42 cellular contexts compared by ENCODE assay signal in the genomic region with DNA sequence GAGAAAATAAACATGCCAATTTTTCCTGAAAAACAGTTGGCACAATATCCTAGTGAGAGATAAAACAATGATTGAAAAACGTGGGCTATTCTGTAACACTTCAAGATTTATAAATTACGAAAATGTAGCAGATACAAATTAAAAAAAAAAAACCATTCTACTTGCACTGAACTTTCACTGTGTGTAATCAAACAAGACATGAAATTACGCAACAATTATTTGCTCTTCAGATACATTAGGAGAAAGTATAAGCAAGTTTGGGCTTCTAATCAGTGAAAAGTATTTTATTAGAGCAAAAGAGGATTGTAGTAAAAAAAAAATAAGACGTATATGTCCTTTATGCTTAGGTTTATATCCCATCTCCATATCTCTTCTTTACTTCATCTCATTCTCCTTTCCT.
"Had no signal": no experiment of that assay in that cellular context is flagged by ENCODE, and none has a peak within 500 bp of the region (broad histone marks: within the 10 kb centered on the region; RNA-seq: fewer than 3 reads in every experiment).

No MANE protein-coding gene starts in this region.

- H3K27ac Mint-ChIP-seq: activated CD4-positive, alpha-beta memory T cell treated with anti-CD3 and anti-CD28 coated beads for 36 hours; activated CD4-positive, alpha-beta T cell treated with anti-CD3 and anti-CD28 coated beads for 36 hours; activated CD8-positive, alpha-beta T cell treated with anti-CD3 and anti-CD28 coated beads for 36 hours; activated naive CD4-positive, alpha-beta T cell treated with anti-CD3 and anti-CD28 coated beads for 36 hours; activated naive CD4-positive, alpha-beta T cell treated with anti-CD3 and anti-CD28 coated beads, Interleukin-2, amount 50 U/mL, for 72 hours; activated naive CD8-positive, alpha-beta T cell treated with anti-CD3 and anti-CD28 coated beads for 36 hours; activated T-cell treated with anti-CD3 and anti-CD28 coated beads, Interleukin-2, amount 50 U/mL, for 72 hours; activated T-helper 1 cell treated with anti-CD3 and anti-CD28 coated beads, Interleukin-12 subunit alpha, Interleukin-12 subunit beta, Interleukin-2, Interleukin-4 antibody, amounts not matched to agents 30 ng/mL and 10 ng/mL and 1 ng/mL, durations not matched to agents 14 hours and 24 hours and 36 hours; activated T-helper 17 cell treated with anti-CD3 and anti-CD28 coated beads, Interleukin-2, amount 50 U/mL, for 72 hours; T-helper 1 cell treated with Interleukin-12 subunit alpha and Interleukin-12 subunit beta and Interleukin-4 antibody, amounts not matched to agents 30 μg/mL and 1 μg/mL, for 36 hours; T-helper 2 cell treated with Interferon-gamma antibody and Interleukin-4, amounts not matched to agents 5 μg/mL and 100 μg/mL, for 36 hours; WTC11 had no signal

- H3K4me1 ChIP-seq: adrenal gland, body of pancreas, breast epithelium, colonic mucosa had no signal

- H3K9me3 ChIP-seq: adrenal gland, body of pancreas, breast epithelium, colonic mucosa had no signal

- H3K27me3 Mint-ChIP-seq: activated CD4-positive, alpha-beta memory T cell treated with anti-CD3 and anti-CD28 coated beads for 36 hours; activated CD4-positive, alpha-beta T cell treated with anti-CD3 and anti-CD28 coated beads for 36 hours; activated CD8-positive, alpha-beta T cell treated with anti-CD3 and anti-CD28 coated beads for 36 hours; activated naive CD8-positive, alpha-beta T cell treated with anti-CD3 and anti-CD28 coated beads for 36 hours; activated T-helper 17 cell treated with anti-CD3 and anti-CD28 coated beads, Interleukin-2, amount 50 U/mL, for 72 hours; central memory CD8-positive, alpha-beta T cell had no signal

- FAIRE-seq: astrocyte, TTC549 had no signal

- H3K27ac ChIP-seq: adrenal gland, body of pancreas, brain microvascular endothelial cell, breast epithelium, cardiac muscle cell, colonic mucosa, WERI-Rb-1 had no signal

- H3K4me1 Mint-ChIP-seq: activated CD4-positive, alpha-beta T cell treated with anti-CD3 and anti-CD28 coated beads for 36 hours; activated naive CD8-positive, alpha-beta T cell treated with anti-CD3 and anti-CD28 coated beads for 36 hours; activated T-helper 17 cell treated with anti-CD3 and anti-CD28 coated beads, Interleukin-2, amount 50 U/mL, for 72 hours; central memory CD8-positive, alpha-beta T cell; WTC11 had no signal

- ATAC-seq: activated CD4-positive, alpha-beta T cell treated with anti-CD3 and anti-CD28 coated beads for 36 hours; activated CD4-positive, CD25-positive, alpha-beta regulatory T cell treated with anti-CD3 and anti-CD28 coated beads, Interleukin-2, amount 50 U/mL, for 24 hours; activated CD8-positive, alpha-beta T cell treated with anti-CD3 and anti-CD28 coated beads for 36 hours; activated naive CD4-positive, alpha-beta T cell treated with anti-CD3 and anti-CD28 coated beads, Interleukin-2, amount 50 U/mL, for 72 hours; activated T-cell treated with anti-CD3 and anti-CD28 coated beads, Interleukin-2, amount 50 U/mL, for 4 hours; activated T-cell treated with anti-CD3 and anti-CD28 coated beads, Interleukin-2, amount 50 U/mL, for 72 hours; activated T-helper 17 cell treated with anti-CD3 and anti-CD28 coated beads, Interleukin-2, amount 50 U/mL, for 72 hours; body of pancreas; WTC11 had no signal

- H3K36me3 ChIP-seq: adrenal gland, brain microvascular endothelial cell, breast epithelium, cardiac muscle cell, colonic mucosa, WERI-Rb-1 had no signal

- H3K4me3 Mint-ChIP-seq: activated CD4-positive, alpha-beta memory T cell treated with anti-CD3 and anti-CD28 coated beads for 36 hours; activated CD4-positive, alpha-beta T cell treated with anti-CD3 and anti-CD28 coated beads for 36 hours; activated CD8-positive, alpha-beta T cell treated with anti-CD3 and anti-CD28 coated beads for 36 hours; activated naive CD4-positive, alpha-beta T cell treated with anti-CD3 and anti-CD28 coated beads for 36 hours; activated naive CD8-positive, alpha-beta T cell treated with anti-CD3 and anti-CD28 coated beads for 36 hours; activated T-cell treated with anti-CD3 and anti-CD28 coated beads, Interleukin-2, amount 50 U/mL, for 4 hours; activated T-cell treated with anti-CD3 and anti-CD28 coated beads, Interleukin-2, amount 50 U/mL, for 72 hours; activated T-helper 1 cell treated with anti-CD3 and anti-CD28 coated beads, Interleukin-12 subunit alpha, Interleukin-12 subunit beta, Interleukin-2, Interleukin-4 antibody, amounts not matched to agents 30 ng/mL and 10 ng/mL and 1 ng/mL, durations not matched to agents 14 hours and 24 hours and 36 hours; activated T-helper 17 cell treated with anti-CD3 and anti-CD28 coated beads, Interleukin-2, amount 50 U/mL, for 72 hours; central memory CD8-positive, alpha-beta T cell; T-helper 1 cell treated with Interleukin-12 subunit alpha and Interleukin-12 subunit beta and Interleukin-4 antibody, amounts not matched to agents 30 μg/mL and 1 μg/mL, for 36 hours; T-helper 2 cell treated with Interferon-gamma antibody and Interleukin-4, amounts not matched to agents 5 μg/mL and 100 μg/mL, for 36 hours; WTC11 had no signal

- H3K36me3 Mint-ChIP-seq: activated CD4-positive, alpha-beta memory T cell treated with anti-CD3 and anti-CD28 coated beads for 36 hours; activated naive CD4-positive, alpha-beta T cell treated with anti-CD3 and anti-CD28 coated beads, Interleukin-2, amount 50 U/mL, for 72 hours; activated naive CD8-positive, alpha-beta T cell treated with anti-CD3 and anti-CD28 coated beads for 36 hours; WTC11 had no signal

- DNase-seq: activated CD4-positive, alpha-beta memory T cell treated with anti-CD3 and anti-CD28 coated beads for 36 hours; activated CD4-positive, alpha-beta T cell treated with anti-CD3 and anti-CD28 coated beads for 1 hour; activated CD4-positive, alpha-beta T cell treated with anti-CD3 and anti-CD28 coated beads for 36 hours; activated CD4-positive, alpha-beta T cell treated with anti-CD3 and anti-CD28 coated beads for 48 hours; activated CD4-positive, alpha-beta T cell treated with anti-CD3 and anti-CD28 coated beads, Interleukin-2, amount 50 U/mL, for 1 hour; activated CD4-positive, alpha-beta T cell treated with anti-CD3 and anti-CD28 coated beads, Interleukin-2, amount 50 U/mL, for 4 hours; activated CD4-positive, CD25-positive, alpha-beta regulatory T cell; activated CD8-positive, alpha-beta memory T cell treated with anti-CD3 and anti-CD28 coated beads, Interleukin-2, amount 50 U/mL, for 4 hours; activated CD8-positive, alpha-beta T cell treated with anti-CD3 and anti-CD28 coated beads for 36 hours; activated effector memory CD4-positive, alpha-beta T cell treated with anti-CD3 and anti-CD28 coated beads, Interleukin-2, amount 50 U/mL, for 16 hours; activated gamma-delta T cell treated with Interleukin-2 at 50 U/mL for 16 hours; activated naive CD4-positive, alpha-beta T cell; activated naive CD4-positive, alpha-beta T cell treated with anti-CD3 and anti-CD28 coated beads for 36 hours; activated naive CD4-positive, alpha-beta T cell treated with anti-CD3 and anti-CD28 coated beads, Interleukin-2, amount 50 U/mL, for 16 hours; activated naive CD8-positive, alpha-beta T cell treated with anti-CD3 and anti-CD28 coated beads for 36 hours; activated T-cell treated with anti-CD3 and anti-CD28 coated beads for 4 hours; activated T-cell treated with anti-CD3 and anti-CD28 coated beads, Interleukin-2, amount 50 U/mL, for 1 hour; activated T-cell treated with anti-CD3 and anti-CD28 coated beads, Interleukin-2, amount 50 U/mL, for 4 hours; activated T-cell treated with anti-CD3 and anti-CD28 coated beads, Interleukin-2, amount 50 U/mL, for 72 hours; adrenal gland; amniotic stem cell; aorta; body of pancreas; brain microvascular endothelial cell; caudate nucleus; cerebellar nuclear complex; colonic mucosa; T-helper 2 cell; T-helper 9 cell; WERI-Rb-1 had no signal

- H3K27me3 ChIP-seq: adrenal gland, body of pancreas, brain microvascular endothelial cell, breast epithelium, cardiac muscle cell, colonic mucosa had no signal

- H3K9me3 Mint-ChIP-seq: activated CD4-positive, alpha-beta memory T cell treated with anti-CD3 and anti-CD28 coated beads for 36 hours; activated CD8-positive, alpha-beta T cell treated with anti-CD3 and anti-CD28 coated beads for 36 hours; activated naive CD8-positive, alpha-beta T cell treated with anti-CD3 and anti-CD28 coated beads for 36 hours; activated T-helper 1 cell treated with anti-CD3 and anti-CD28 coated beads, Interleukin-12 subunit alpha, Interleukin-12 subunit beta, Interleukin-2, Interleukin-4 antibody, amounts not matched to agents 30 ng/mL and 10 ng/mL and 1 ng/mL, durations not matched to agents 14 hours and 24 hours and 36 hours; activated T-helper 17 cell treated with anti-CD3 and anti-CD28 coated beads, Interleukin-2, amount 50 U/mL, for 72 hours; T-helper 1 cell treated with Interleukin-12 subunit alpha and Interleukin-12 subunit beta and Interleukin-4 antibody, amounts not matched to agents 30 μg/mL and 1 μg/mL, for 36 hours; WTC11 had no signal

- H3K4me3 ChIP-seq: adrenal gland, body of pancreas, breast epithelium, cardiac muscle cell, colonic mucosa had no signal
